In genomic region chr11:134573857-134574256, GRCh38 we compare ENCODE assay signal across 16 cellular contexts.
"Had no signal": no experiment of that assay in that cellular context is flagged by ENCODE, and none has a peak within 500 bp of the region (broad histone marks: within the 10 kb centered on the region; RNA-seq: fewer than 3 reads in every experiment).

No MANE protein-coding gene starts in this region.

- H3K27me3 ChIP-seq: body of pancreas, gastrocnemius medialis, testis, upper lobe of left lung had no signal

- H3K27ac ChIP-seq: body of pancreas, gastrocnemius medialis, heart right ventricle, SJCRH30, testis, upper lobe of left lung had no signal

- DNase-seq: activated CD4-positive, alpha-beta T cell treated with anti-CD3 and anti-CD28 coated beads, Interleukin-2, amount 50 U/mL, for 4 hours; activated naive CD8-positive, alpha-beta T cell treated with anti-CD3 and anti-CD28 coated beads for 36 hours; activated T-cell treated with anti-CD3 and anti-CD28 coated beads, Interleukin-2, amount 50 U/mL, for 72 hours; body of pancreas; cortex of kidney; effector memory CD4-positive, alpha-beta T cell; gastrocnemius medialis; left cardiac atrium; naive B cell; right cardiac atrium; SJCRH30; T-helper 2 cell; testis; upper lobe of left lung had no signal

- H3K9me3 ChIP-seq: body of pancreas, gastrocnemius medialis, heart right ventricle, SJCRH30, testis, upper lobe of left lung had no signal

- H3K36me3 ChIP-seq: gastrocnemius medialis, heart right ventricle, SJCRH30, upper lobe of left lung had no signal

- H3K4me2 ChIP-seq: smooth muscle cell had no signal

- H3K4me3 ChIP-seq: body of pancreas, gastrocnemius medialis, heart right ventricle, SJCRH30, smooth muscle cell, testis, upper lobe of left lung had no signal

- H3K4me1 ChIP-seq: body of pancreas, gastrocnemius medialis, SJCRH30, testis, upper lobe of left lung had no signal
